ENCODE assay signal across 21 cellular contexts in genomic region chr10:110372656-110373055, GRCh38.
DNase-seq lines count a peak whose midpoint lies in the region; ATAC-seq lines count a peak whose summit lies in the region.
"Had no signal": no experiment of that assay in that cellular context is flagged by ENCODE, and none has a peak within 500 bp of the region (broad histone marks: within the 10 kb centered on the region; RNA-seq: fewer than 3 reads in every experiment).

No MANE protein-coding gene starts in this region.

- DNase-seq in activated naive CD4-positive, alpha-beta T cell (lab: John Stamatoyannopoulos, UW), result no peak
- DNase-seq in NCI-H226, result peak; percentile 29
- peak; percentile 51 for DNase-seq in dermis blood vessel endothelial cell
- no peak for DNase-seq in stimulated activated naive CD8-positive, alpha-beta T cell treated with anti-CD3 and anti-CD28 coated beads, Interleukin-15, Interleukin-2, amounts not matched to agents 100 U/mL and 50 U/mL, for 24 hours
- no peak for DNase-seq in naive thymus-derived CD4-positive, alpha-beta T cell
- no peak for DNase-seq in cerebellar nuclear complex (lab: John Stamatoyannopoulos, UW)
- DNase-seq: activated CD4-positive, alpha-beta T cell treated with anti-CD3 and anti-CD28 coated beads for 1 hour; central memory CD4-positive, alpha-beta T cell; effector CD4-positive, alpha-beta T cell; H9; heart left ventricle; KG1; NCI-H1105; NCI-H526; stimulated activated CD4-positive, alpha-beta T cell treated with anti-CD3 and anti-CD28 coated beads, Interleukin-2, amount 100 ng/mL, for 24 hours; T1000 had no signal

- ATAC-seq in stimulated activated naive CD8-positive, alpha-beta T cell treated with anti-CD3 and anti-CD28 coated beads, Interleukin-15, Interleukin-2, amounts not matched to agents 100 U/mL and 50 U/mL, for 24 hours, result peak; percentile 47
- ATAC-seq in naive thymus-derived CD4-positive, alpha-beta T cell, result no peak
- no peak for ATAC-seq in GM19455 (IDR thresholded peaks at IDR 0.05; ENCODE audit: unreplicated experiment)
- ATAC-seq: heart left ventricle, sciatic nerve had no signal

- peaks cover 27% of the 10 kb centered on the region for H3K4me1 Mint-ChIP-seq in activated naive CD4-positive, alpha-beta T cell treated with anti-CD3 and anti-CD28 coated beads, Interleukin-2, amount 50 U/mL, for 24 hours
- peaks cover 0 to 19% (median 0%) of the 10 kb centered on the region in 7 donors for H3K4me1 Mint-ChIP-seq in naive thymus-derived CD4-positive, alpha-beta T cell

- POLR2A ChIA-PET in naive thymus-derived CD4-positive, alpha-beta T cell (lab: Charles Lee), result no interaction called here

- no peaks in the 10 kb centered on the region for H3K27me3 ChIP-seq in naive thymus-derived CD4-positive, alpha-beta T cell (ENCODE audit: control insufficient read depth in 2 of 2, insufficient read depth in 2 of 2, low read length in 2 of 2)
- H3K27me3 ChIP-seq: heart left ventricle had no signal

- no peaks in the 10 kb centered on the region for H3K27me3 Mint-ChIP-seq in activated naive CD4-positive, alpha-beta T cell treated with anti-CD3 and anti-CD28 coated beads, Interleukin-2, amount 50 U/mL, for 24 hours
- peaks cover 0 to 4% (median 0%) of the 10 kb centered on the region in 5 donors for H3K27me3 Mint-ChIP-seq in naive thymus-derived CD4-positive, alpha-beta T cell

- no peak overlapping the region for H3K27ac ChIP-seq in naive thymus-derived CD4-positive, alpha-beta T cell (ENCODE audit: low read depth, low read length)
- H3K27ac ChIP-seq: heart left ventricle, SK-N-MC had no signal

- intact Hi-C loops in naive thymus-derived CD4-positive, alpha-beta T cell (cut with micrococcal nuclease), result no loop called here

- CTCF ChIA-PET in naive thymus-derived CD4-positive, alpha-beta T cell (lab: Charles Lee), result no interaction called here

- H3K9me3 Mint-ChIP-seq in activated naive CD4-positive, alpha-beta T cell treated with anti-CD3 and anti-CD28 coated beads, Interleukin-2, amount 50 U/mL, for 24 hours, result no peaks in the 10 kb centered on the region
- no peaks in the 10 kb centered on the region for H3K9me3 Mint-ChIP-seq in naive thymus-derived CD4-positive, alpha-beta T cell
- H3K9me3 Mint-ChIP-seq: H9 had no signal

- no peak overlapping the region for H3K4me3 Mint-ChIP-seq in activated naive CD4-positive, alpha-beta T cell treated with anti-CD3 and anti-CD28 coated beads, Interleukin-2, amount 50 U/mL, for 24 hours
- no peak overlapping the region for H3K4me3 Mint-ChIP-seq in naive thymus-derived CD4-positive, alpha-beta T cell
- H3K4me3 Mint-ChIP-seq: H9 had no signal

- H3K9me3 ChIP-seq in naive thymus-derived CD4-positive, alpha-beta T cell (ENCODE audit: control insufficient read depth in 2 of 3, low read length in 3 of 3), result no peaks in the 10 kb centered on the region
- H3K9me3 ChIP-seq: heart left ventricle had no signal

- H3K4me1 ChIP-seq in naive thymus-derived CD4-positive, alpha-beta T cell (ENCODE audit: control insufficient read depth in 2 of 2, insufficient read depth in 2 of 2, low read length in 2 of 2), result no peaks in the 10 kb centered on the region

- no peaks in the 10 kb centered on the region for H3K36me3 Mint-ChIP-seq in activated naive CD4-positive, alpha-beta T cell treated with anti-CD3 and anti-CD28 coated beads, Interleukin-2, amount 50 U/mL, for 24 hours
- H3K36me3 Mint-ChIP-seq in naive thymus-derived CD4-positive, alpha-beta T cell, result peaks cover 0 to 1% (median 0%) of the 10 kb centered on the region in 5 donors

- H3K36me3 ChIP-seq in naive thymus-derived CD4-positive, alpha-beta T cell (ENCODE audit: control insufficient read depth in 2 of 3, insufficient read depth in 3 of 3, low read length in 3 of 3), result no peaks in the 10 kb centered on the region
- H3K36me3 ChIP-seq: heart left ventricle had no signal

- no peak overlapping the region for H3K4me3 ChIP-seq in naive thymus-derived CD4-positive, alpha-beta T cell (ENCODE audit: low read length)
- H3K4me3 ChIP-seq: heart left ventricle, lung, SK-N-MC had no signal

- H3K27ac Mint-ChIP-seq in activated naive CD4-positive, alpha-beta T cell treated with anti-CD3 and anti-CD28 coated beads, Interleukin-2, amount 50 U/mL, for 24 hours, result peak overlapping the region; percentile 38
- H3K27ac Mint-ChIP-seq in naive thymus-derived CD4-positive, alpha-beta T cell, result no peak overlapping the region
- H3K27ac Mint-ChIP-seq: H9 had no signal

Comparison
In these comparisons a context has a peak if more than half of its experiments do, and no peak if none do; other contexts are left out.
1. DNase-seq: peak in NCI-H226 (single experiment) and dermis blood vessel endothelial cell (single experiment); none in activated naive CD4-positive, alpha-beta T cell (0 of 4), stimulated activated naive CD8-positive, alpha-beta T cell treated with anti-CD3 and anti-CD28 coated beads, Interleukin-15, Interleukin-2, amounts not matched to agents 100 U/mL and 50 U/mL, for 24 hours (single experiment), naive thymus-derived CD4-positive, alpha-beta T cell (0 of 9) and cerebellar nuclear complex (0 of 2).